ENCODE assay signal across 8 cellular contexts in the genomic region with DNA sequence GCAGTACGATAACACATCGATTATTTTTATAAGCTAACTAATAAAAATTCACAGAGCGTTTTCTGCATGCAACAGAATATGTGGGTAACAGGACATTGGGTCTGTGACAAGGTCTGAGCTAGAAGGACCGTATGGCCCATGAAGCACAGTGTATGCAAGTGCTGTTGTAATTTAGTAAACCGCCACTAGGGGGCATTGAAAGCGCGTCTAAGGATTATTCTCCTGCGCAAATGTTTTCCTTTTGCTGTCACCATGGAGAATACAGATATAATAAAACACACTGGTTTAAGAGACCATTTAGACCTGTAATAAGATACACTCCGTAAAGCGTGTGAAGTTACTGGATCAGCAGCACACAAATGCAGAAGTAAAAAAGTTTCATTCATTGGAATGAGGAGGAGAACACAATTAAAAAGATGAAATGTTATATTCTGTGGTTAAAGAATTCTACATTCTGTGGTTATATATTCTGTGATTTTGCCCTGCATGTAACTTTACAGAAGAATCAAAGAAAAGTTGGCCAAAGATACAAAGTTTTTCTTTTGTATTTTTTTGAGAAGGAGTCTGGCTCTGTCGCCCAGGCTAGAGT.
DNase-seq lines count a peak whose midpoint lies in the region; ATAC-seq, FAIRE-seq and TF ChIP-seq lines count a peak whose summit lies in the region.

No MANE protein-coding gene starts in this region.

- H3K27me3 ChIP-seq in heart right ventricle (no peaks in the 10 kb centered on the region), psoas muscle (ENCODE audit: insufficient read depth in 3 of 3, low read length in 2 of 3) (no peaks in the 10 kb centered on the region)

- TF ChIP-seq CTCF in C4-2B (conservative IDR thresholded peaks at IDR 0.05) = peak; percentile 88
- TF ChIP-seq CTCF in heart right ventricle (IDR thresholded peaks at IDR 0.05) = peak; percentile 85 to 97 (median 93)
- TF ChIP-seq CTCF in psoas muscle (IDR thresholded peaks at IDR 0.05) = peak; percentile 97

- H3K27ac Mint-ChIP-seq in activated naive CD8-positive, alpha-beta T cell treated with anti-CD3 and anti-CD28 coated beads for 36 hours = no peak overlapping the region

- H3K4me1 ChIP-seq in heart right ventricle (peaks cover 0 to 5% (median 0%) of the 10 kb centered on the region in 9 donors), psoas muscle (no peaks in the 10 kb centered on the region)

- no peaks in the 10 kb centered on the region for H3K9me3 ChIP-seq in heart right ventricle
- no peaks in the 10 kb centered on the region for H3K9me3 ChIP-seq in psoas muscle

- peaks cover 2% of the 10 kb centered on the region for H3K4me1 Mint-ChIP-seq in activated naive CD8-positive, alpha-beta T cell treated with anti-CD3 and anti-CD28 coated beads for 36 hours

- FAIRE-seq in RCC 7860 (lab: Jason Lieb, UNC) = peak; percentile 70

- H3K36me3 Mint-ChIP-seq in activated naive CD8-positive, alpha-beta T cell treated with anti-CD3 and anti-CD28 coated beads for 36 hours = no peaks in the 10 kb centered on the region

- no peak overlapping the region for H3K27ac ChIP-seq in C4-2B
- no peak overlapping the region for H3K27ac ChIP-seq in heart right ventricle
- H3K27ac ChIP-seq in psoas muscle = no peak overlapping the region

- DNase-seq in LoVo (ENCODE audit: low spot score) (peak; percentile 62), RCC 7860 (ENCODE audit: low spot score) (peak; percentile 76), heart right ventricle (peak in 1 of 2 donors; percentile 83), psoas muscle (peak in 1 of 2 donors; percentile 31), GF-D8 (lab: John Stamatoyannopoulos, UW) (no peak)
- DNase-seq in activated naive CD8-positive, alpha-beta T cell treated with anti-CD3 and anti-CD28 coated beads for 36 hours = peak; percentile 18

- H3K27me3 Mint-ChIP-seq in activated naive CD8-positive, alpha-beta T cell treated with anti-CD3 and anti-CD28 coated beads for 36 hours = peaks cover 4% of the 10 kb centered on the region

- H3K4me3 ChIP-seq in heart right ventricle (no peak overlapping the region), psoas muscle (no peak overlapping the region)

- no peak overlapping the region for H3K4me3 Mint-ChIP-seq in activated naive CD8-positive, alpha-beta T cell treated with anti-CD3 and anti-CD28 coated beads for 36 hours

- intact Hi-C loops in heart right ventricle (cut with DNase I) = loop anchor here in 7 of 10 donors (2.0 to 5.0 kb wide), 6 partner anchors 411 to 1306 kb away; no protein-coding TSS in a partner anchor
- intact Hi-C loops in psoas muscle (cut with DNase I) = no loop called here

- no peaks in the 10 kb centered on the region for H3K9me3 Mint-ChIP-seq in activated naive CD8-positive, alpha-beta T cell treated with anti-CD3 and anti-CD28 coated beads for 36 hours

- peak; percentile 80 for ATAC-seq in GM19395 (IDR thresholded peaks at IDR 0.05; ENCODE audit: unreplicated experiment)
- ATAC-seq in heart right ventricle = peak; percentile 86 to 94 (median 88)
- peak; percentile 82 to 94 (median 87) for ATAC-seq in psoas muscle

- WGBS in heart right ventricle, 2 donors = 13 to 14% methylated on average over 11 of the region's 11 CpGs
- 11 to 13% (median 12%) methylated on average over 11 of the region's 11 CpGs for WGBS in psoas muscle, 3 donors

- H3K36me3 ChIP-seq in heart right ventricle (peaks cover 0 to 38% (median 0%) of the 10 kb centered on the region in 9 donors), psoas muscle (ENCODE audit: insufficient read depth in 1 of 2, low read depth in 1 of 2) (peaks cover 0 to 5% of the 10 kb centered on the region in 2 donors)

Comparison
In these comparisons a context has a peak if more than half of its experiments do, and no peak if none do; other contexts are left out.
1. intact Hi-C loops: an anchor here in heart right ventricle (2.0 to 5.0 kb wide); none called in psoas muscle.